Comparison of ENCODE assay signal across 8 cellular contexts in the genomic region with DNA sequence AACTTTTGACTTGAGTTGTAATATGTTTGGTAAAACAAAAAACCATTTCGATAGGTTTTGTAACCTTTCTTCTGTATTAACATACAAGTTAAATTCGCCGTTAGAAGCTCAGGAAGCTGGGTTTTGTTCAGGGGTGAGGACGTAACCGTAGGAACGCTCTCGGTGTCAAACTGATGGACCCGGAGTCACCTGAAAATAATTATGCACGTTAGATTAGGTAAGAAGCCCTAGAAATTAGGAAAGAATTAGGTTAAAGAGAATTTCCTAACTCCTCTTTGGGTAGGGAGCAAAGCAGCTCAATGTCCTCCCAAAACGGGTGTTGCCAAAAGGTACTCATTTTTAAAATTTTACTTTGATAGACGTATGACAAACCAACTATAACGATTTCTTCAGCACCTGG. TPM values are rescaled to one million over a fixed set of nuclear protein-coding genes. Genes with fewer than 3 reads are reported as not detected.
DNase-seq lines count a peak whose midpoint lies in the region; ATAC-seq and TF ChIP-seq lines count a peak whose summit lies in the region.

No MANE protein-coding gene starts in this region.

- H3K27me3 ChIP-seq in upper lobe of left lung: no peaks in the 10 kb centered on the region

- TF ChIP-seq CTCF in lower leg skin (IDR thresholded peaks at IDR 0.05): no peak
- no peak for TF ChIP-seq CTCF in upper lobe of left lung (IDR thresholded peaks at IDR 0.05)

- H3K27ac ChIP-seq in upper lobe of left lung: peak overlapping the region; percentile 94 to 96 (median 94)

- intact Hi-C loops in lower leg skin (cut with DNase I; ENCODE audit: low total_unique reads): loop anchor here (10.0 kb wide), 1 partner anchor 52 kb away; no protein-coding TSS in a partner anchor

- no peaks in the 10 kb centered on the region for H3K9me3 Mint-ChIP-seq in activated naive CD4-positive, alpha-beta T cell treated with anti-CD3 and anti-CD28 coated beads, Interleukin-2, amount 50 U/mL, for 24 hours
- H3K9me3 Mint-ChIP-seq in activated naive CD8-positive, alpha-beta T cell treated with anti-CD3 and anti-CD28 coated beads, Interleukin-2, amount 50 U/mL, for 24 hours: no peaks in the 10 kb centered on the region

- no peaks in the 10 kb centered on the region for H3K27me3 Mint-ChIP-seq in activated naive CD4-positive, alpha-beta T cell treated with anti-CD3 and anti-CD28 coated beads, Interleukin-2, amount 50 U/mL, for 24 hours
- no peaks in the 10 kb centered on the region for H3K27me3 Mint-ChIP-seq in activated naive CD8-positive, alpha-beta T cell treated with anti-CD3 and anti-CD28 coated beads, Interleukin-2, amount 50 U/mL, for 24 hours

- peaks cover 7% of the 10 kb centered on the region for H3K36me3 Mint-ChIP-seq in activated naive CD4-positive, alpha-beta T cell treated with anti-CD3 and anti-CD28 coated beads, Interleukin-2, amount 50 U/mL, for 24 hours
- H3K36me3 Mint-ChIP-seq in activated naive CD8-positive, alpha-beta T cell treated with anti-CD3 and anti-CD28 coated beads, Interleukin-2, amount 50 U/mL, for 24 hours (ENCODE audit: low read depth): peaks cover 19% of the 10 kb centered on the region

- H3K4me3 ChIP-seq in lower leg skin (ENCODE audit: low read depth, poor library complexity, severe bottlenecking) (peak overlapping the region; percentile 88), upper lobe of left lung (peak overlapping the region; percentile 63 to 95 (median 79))

- peak overlapping the region; percentile 97 for H3K4me3 Mint-ChIP-seq in activated naive CD4-positive, alpha-beta T cell treated with anti-CD3 and anti-CD28 coated beads, Interleukin-2, amount 50 U/mL, for 24 hours
- H3K4me3 Mint-ChIP-seq in activated naive CD8-positive, alpha-beta T cell treated with anti-CD3 and anti-CD28 coated beads, Interleukin-2, amount 50 U/mL, for 24 hours: peak overlapping the region; percentile 94

- TF ChIP-seq EP300 in upper lobe of left lung (IDR thresholded peaks at IDR 0.05): no peak

- H3K9me3 ChIP-seq in upper lobe of left lung: no peaks in the 10 kb centered on the region

- TF ChIP-seq POLR2A in lower leg skin (IDR thresholded peaks at IDR 0.05): no peak
- TF ChIP-seq POLR2A in upper lobe of left lung (IDR thresholded peaks at IDR 0.05): no peak

- 0 to 1% methylated on average over 12 of the region's 12 CpGs for WGBS in lower leg skin, 2 donors
- WGBS in upper lobe of left lung, 2 donors: 0 to 1% methylated on average over 12 of the region's 12 CpGs

- peaks cover 0 to 1% (median 0%) of the 10 kb centered on the region in 4 donors for H3K36me3 ChIP-seq in upper lobe of left lung

- ATAC-seq in activated naive CD8-positive, alpha-beta T cell treated with anti-CD3 and anti-CD28 coated beads, Interleukin-2, amount 50 U/mL, for 24 hours: no peak
- ATAC-seq in upper lobe of left lung (ENCODE audit: low FRiP score in 2 of 2): no peak

- no peak for DNase-seq in activated naive CD4-positive, alpha-beta T cell (lab: John Stamatoyannopoulos, UW)
- DNase-seq in activated naive CD8-positive, alpha-beta T cell treated with anti-CD3 and anti-CD28 coated beads, Interleukin-2, amount 50 U/mL, for 24 hours: no peak
- DNase-seq in lower leg skin (ENCODE audit: low spot score in 2 of 2) (no peak), upper lobe of left lung (no peak), NCI-H2107 (lab: John Stamatoyannopoulos, UW) (no peak), islet precursor cell (no peak)
- DNase-seq in stimulated activated CD4-positive, alpha-beta T cell treated with anti-CD3 and anti-CD28 coated beads, Interleukin-4, amount 100 ng/mL, for 24 hours: no peak

- H3K4me1 Mint-ChIP-seq in activated naive CD4-positive, alpha-beta T cell treated with anti-CD3 and anti-CD28 coated beads, Interleukin-2, amount 50 U/mL, for 24 hours: peaks cover 62% of the 10 kb centered on the region
- H3K4me1 Mint-ChIP-seq in activated naive CD8-positive, alpha-beta T cell treated with anti-CD3 and anti-CD28 coated beads, Interleukin-2, amount 50 U/mL, for 24 hours: peaks cover 56% of the 10 kb centered on the region

- H3K27ac Mint-ChIP-seq in activated naive CD4-positive, alpha-beta T cell treated with anti-CD3 and anti-CD28 coated beads, Interleukin-2, amount 50 U/mL, for 24 hours: peak overlapping the region; percentile 90
- peak overlapping the region; percentile 88 for H3K27ac Mint-ChIP-seq in activated naive CD8-positive, alpha-beta T cell treated with anti-CD3 and anti-CD28 coated beads, Interleukin-2, amount 50 U/mL, for 24 hours

- H3K4me1 ChIP-seq in upper lobe of left lung: peaks cover 19 to 40% (median 27%) of the 10 kb centered on the region in 4 donors

RNA-seq across cellular contexts. Expression of gene NCK1, which starts 0.9 kb away (rescaled TPM):
- 10 to 100 TPM; 53.1 to 74.0 (median 61.6) TPM for total RNA-seq in lower leg skin
- 10 to 100 TPM; 26.2 to 61.7 (median 44.8) TPM for total RNA-seq in upper lobe of left lung

RNA-seq across cellular contexts. Expression of gene SLC35G2, which starts 44.0 kb away (rescaled TPM):
- total RNA-seq in lower leg skin (1 to 10 TPM; 1.6 to 4.1 (median 2.6) TPM), upper lobe of left lung (10 to 100 TPM in 1 of 6 donors, 1 to 10 TPM in 5; 3.3 to 10.5 (median 6.5) TPM)
